Comparison of ENCODE assay signal across 26 cellular contexts in the genomic region with DNA sequence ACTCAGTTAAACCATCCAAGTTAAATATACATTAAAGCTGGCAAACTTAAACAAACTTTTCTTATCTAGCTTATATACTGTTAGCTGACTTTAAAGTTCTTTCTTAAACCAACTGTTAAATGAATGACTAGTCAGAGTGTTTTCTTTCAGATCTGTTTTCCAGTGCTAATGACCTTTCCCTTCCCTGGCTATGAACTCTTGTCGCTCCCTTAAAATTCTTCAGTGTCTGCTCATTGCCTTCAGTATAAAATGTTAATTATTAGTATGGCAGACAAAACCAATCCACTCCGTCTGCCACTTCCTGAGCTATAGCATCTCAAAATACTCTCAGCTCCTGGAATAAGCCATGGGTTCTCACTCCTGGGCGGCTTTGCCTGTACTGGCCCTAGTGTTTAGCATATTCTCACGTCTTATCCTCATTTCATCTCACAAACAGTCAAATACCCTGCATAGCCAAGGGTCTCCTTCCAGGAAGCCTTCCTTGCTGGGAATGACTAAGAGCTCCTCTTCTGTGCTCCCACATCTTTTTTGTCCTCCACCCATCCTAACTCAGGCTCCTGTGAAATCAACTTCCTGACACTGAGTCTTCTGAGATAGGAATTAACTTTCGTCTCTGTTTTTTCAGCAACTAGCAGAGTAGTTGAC.
DNase-seq lines count a peak whose midpoint lies in the region; ATAC-seq, FAIRE-seq and TF ChIP-seq lines count a peak whose summit lies in the region.
"Had no signal": no experiment of that assay in that cellular context is flagged by ENCODE, and none has a peak within 500 bp of the region (broad histone marks: within the 10 kb centered on the region; RNA-seq: fewer than 3 reads in every experiment).

No MANE protein-coding gene starts in this region.

- no peaks in the 10 kb centered on the region for H3K9me3 Mint-ChIP-seq in mesothelial cell of epicardium
- H3K9me3 Mint-ChIP-seq: activated naive CD8-positive, alpha-beta T cell treated with anti-CD3 and anti-CD28 coated beads for 36 hours; CD8-positive, alpha-beta T cell; H9; memory B cell had no signal

- no peaks in the 10 kb centered on the region for H3K27me3 Mint-ChIP-seq in mesothelial cell of epicardium (ENCODE audit: low read depth)

- peaks cover 11% of the 10 kb centered on the region for H3K36me3 Mint-ChIP-seq in mesothelial cell of epicardium
- H3K36me3 Mint-ChIP-seq: activated naive CD8-positive, alpha-beta T cell treated with anti-CD3 and anti-CD28 coated beads for 36 hours; CD8-positive, alpha-beta T cell; memory B cell had no signal

- H3K4me1 Mint-ChIP-seq in mesothelial cell of epicardium = peaks cover 37% of the 10 kb centered on the region
- H3K4me1 Mint-ChIP-seq: activated naive CD8-positive, alpha-beta T cell treated with anti-CD3 and anti-CD28 coated beads for 36 hours; memory B cell had no signal

- H3K4me3 Mint-ChIP-seq in mesothelial cell of epicardium = no peak overlapping the region
- H3K4me3 Mint-ChIP-seq: activated CD8-positive, alpha-beta T cell treated with anti-CD3 and anti-CD28 coated beads, Interleukin-2, amount 10 ng/mL, durations not matched to agents 7 days and 5 days; activated naive CD8-positive, alpha-beta T cell treated with anti-CD3 and anti-CD28 coated beads for 36 hours; CD8-positive, alpha-beta T cell; H9; memory B cell had no signal

- no peak for TF ChIP-seq POLR2A in erythroblast (IDR thresholded peaks at IDR 0.05; ENCODE audit: low read length)

- FAIRE-seq in RCC 7860 (lab: Jason Lieb, UNC) = peak; percentile 90
- FAIRE-seq: A204.1, K562 had no signal

- DNase-seq in ACHN (peak; percentile 63), RCC 7860 (ENCODE audit: low spot score) (peak; percentile 78), glomerular visceral epithelial cell (ENCODE audit: extremely low spot score) (peak; percentile 66), mesothelial cell of epicardium (ENCODE audit: low spot score in 2 of 2, unreplicated experiment in 2 of 2) (no peak), erythroblast (lab: John Stamatoyannopoulos, UW) (no peak)
- DNase-seq in activated CD4-positive, alpha-beta T cell treated with anti-CD3 and anti-CD28 coated beads for 48 hours = no peak
- DNase-seq: activated CD4-positive, alpha-beta T cell treated with anti-CD3 and anti-CD28 coated beads for 1 hour; activated CD8-positive, alpha-beta T cell treated with anti-CD3 and anti-CD28 coated beads, Interleukin-2, amount 10 ng/mL, durations not matched to agents 7 days and 5 days; activated effector memory CD4-positive, alpha-beta T cell treated with anti-CD3 and anti-CD28 coated beads, Interleukin-2, amount 50 U/mL, for 16 hours; activated naive CD8-positive, alpha-beta T cell treated with anti-CD3 and anti-CD28 coated beads for 36 hours; CD8-positive, alpha-beta T cell; H9; head of caudate nucleus; MG63; NCI-H1105 treated with DMSO at 0.1 percent for 48 hours; NCI-H345; NCI-H774; psoas muscle; T-helper 1 cell; transverse colon had no signal

- ATAC-seq in HG03457 (IDR thresholded peaks at IDR 0.05; ENCODE audit: unreplicated experiment) (no peak), HG03342 (IDR thresholded peaks at IDR 0.05; ENCODE audit: unreplicated experiment) (no peak)
- ATAC-seq: activated CD8-positive, alpha-beta T cell treated with anti-CD3 and anti-CD28 coated beads, Interleukin-2, amount 10 ng/mL, durations not matched to agents 7 days and 5 days; CD8-positive, alpha-beta T cell; K562; left lobe of liver; psoas muscle had no signal

- no peak for TF ChIP-seq CTCF in mesothelial cell of epicardium (IDR thresholded peaks at IDR 0.05; ENCODE audit: unreplicated experiment)

- H3K27ac Mint-ChIP-seq in mesothelial cell of epicardium = peak overlapping the region; percentile 54
- H3K27ac Mint-ChIP-seq: activated CD8-positive, alpha-beta T cell treated with anti-CD3 and anti-CD28 coated beads, Interleukin-2, amount 10 ng/mL, durations not matched to agents 7 days and 5 days; activated naive CD8-positive, alpha-beta T cell treated with anti-CD3 and anti-CD28 coated beads for 36 hours; CD8-positive, alpha-beta T cell; memory B cell had no signal

- in situ Hi-C loops in ACHN (cut with HindIII; ENCODE audit: low pct_ligation_motif_present, low pct_unique_long_range_greater_than_20kb, low sequenced_read_pairs) = no loop called here

Comparison
In these comparisons a context has a peak if more than half of its experiments do, and no peak if none do; other contexts are left out.
1. DNase-seq: peak in ACHN (single experiment), RCC 7860 (single experiment) and glomerular visceral epithelial cell (single experiment); none in mesothelial cell of epicardium (0 of 2), activated CD4-positive, alpha-beta T cell treated with anti-CD3 and anti-CD28 coated beads for 48 hours (single experiment) and erythroblast (0 of 2).